Comparison of ENCODE assay signal across 14 cellular contexts in genomic region chr5:149838881-149839739, GRCh38.
A peak's percentile ranks its signal among the peaks of the same experiment; 100 is the strongest.
DNase-seq lines count a peak whose midpoint lies in the region; TF ChIP-seq lines count a peak whose summit lies in the region.
"Had no signal": no experiment of that assay in that cellular context is flagged by ENCODE, and none has a peak within 500 bp of the region (broad histone marks: within the 10 kb centered on the region; RNA-seq: fewer than 3 reads in every experiment).

No MANE protein-coding gene starts in this region.

- H3K79me2 ChIP-seq in MM.1S (ENCODE audit: low read length): no peaks in the 10 kb centered on the region

- no peaks in the 10 kb centered on the region for H3K9me3 ChIP-seq in MM.1S (replicated peaks; ENCODE audit: insufficient read depth, low read length)

- H3K4me3 Mint-ChIP-seq in HFFc6 (no peak overlapping the region), type B pancreatic cell (no peak overlapping the region)
- H3K4me3 Mint-ChIP-seq: activated CD8-positive, alpha-beta memory T cell treated with anti-CD3 and anti-CD28 coated beads, Interleukin-2, amount 10 ng/mL, durations not matched to agents 7 days and 5 days; activated naive CD8-positive, alpha-beta T cell treated with anti-CD3 and anti-CD28 coated beads, Interleukin-2, amount 50 U/mL, for 24 hours; IgD-negative memory B cell; immature natural killer cell had no signal

- peaks cover 14% of the 10 kb centered on the region for H3K27me3 Mint-ChIP-seq in HFFc6 (ENCODE audit: insufficient read depth)
- no peaks in the 10 kb centered on the region for H3K27me3 Mint-ChIP-seq in type B pancreatic cell
- H3K27me3 Mint-ChIP-seq: activated CD8-positive, alpha-beta memory T cell treated with anti-CD3 and anti-CD28 coated beads, Interleukin-2, amount 10 ng/mL, durations not matched to agents 7 days and 5 days; activated naive CD8-positive, alpha-beta T cell treated with anti-CD3 and anti-CD28 coated beads, Interleukin-2, amount 50 U/mL, for 24 hours; IgD-negative memory B cell had no signal

- no peaks in the 10 kb centered on the region for H3F3A ChIP-seq in MM.1S (ENCODE audit: insufficient read depth, low read length)

- no peak overlapping the region for H3K4me3 ChIP-seq in astrocyte of the spinal cord (ENCODE audit: low read depth, low read length)
- no peak overlapping the region for H3K4me3 ChIP-seq in kidney epithelial cell (ENCODE audit: low read depth, low read length)
- H3K4me3 ChIP-seq in MM.1S (ENCODE audit: low read length): no peak overlapping the region

- H3K27ac Mint-ChIP-seq in HFFc6 (no peak overlapping the region), type B pancreatic cell (no peak overlapping the region)
- H3K27ac Mint-ChIP-seq: activated CD8-positive, alpha-beta memory T cell treated with anti-CD3 and anti-CD28 coated beads, Interleukin-2, amount 10 ng/mL, durations not matched to agents 7 days and 5 days; activated naive CD8-positive, alpha-beta T cell treated with anti-CD3 and anti-CD28 coated beads, Interleukin-2, amount 50 U/mL, for 24 hours; IgD-negative memory B cell; immature natural killer cell had no signal

- no peaks in the 10 kb centered on the region for H3K9me3 Mint-ChIP-seq in HFFc6
- no peaks in the 10 kb centered on the region for H3K9me3 Mint-ChIP-seq in type B pancreatic cell
- H3K9me3 Mint-ChIP-seq: activated naive CD8-positive, alpha-beta T cell treated with anti-CD3 and anti-CD28 coated beads, Interleukin-2, amount 50 U/mL, for 24 hours; IgD-negative memory B cell; immature natural killer cell had no signal

- H3K36me3 Mint-ChIP-seq in HFFc6 (ENCODE audit: low read depth) (no peaks in the 10 kb centered on the region), type B pancreatic cell (peaks cover 3% of the 10 kb centered on the region)
- H3K36me3 Mint-ChIP-seq: activated CD8-positive, alpha-beta memory T cell treated with anti-CD3 and anti-CD28 coated beads, Interleukin-2, amount 10 ng/mL, durations not matched to agents 7 days and 5 days had no signal

- H3K4me1 Mint-ChIP-seq in HFFc6 (ENCODE audit: low read depth): peaks cover 12% of the 10 kb centered on the region
- H3K4me1 Mint-ChIP-seq in type B pancreatic cell (ENCODE audit: unreplicated experiment): peaks cover 23% of the 10 kb centered on the region
- H3K4me1 Mint-ChIP-seq: activated CD8-positive, alpha-beta memory T cell treated with anti-CD3 and anti-CD28 coated beads, Interleukin-2, amount 10 ng/mL, durations not matched to agents 7 days and 5 days; activated naive CD8-positive, alpha-beta T cell treated with anti-CD3 and anti-CD28 coated beads, Interleukin-2, amount 50 U/mL, for 24 hours; immature natural killer cell had no signal

- in situ Hi-C loops in astrocyte of the spinal cord (cut with HindIII; ENCODE audit: low sequenced_read_pairs): no loop called here

- DNase-seq in A172 (ENCODE audit: low spot score): peak; percentile 64
- peak; percentile 69 for DNase-seq in HFFc6
- DNase-seq in astrocyte of the spinal cord (ENCODE audit: low read depth, low spot score): peak; percentile 65
- peak; percentile 78 for DNase-seq in kidney epithelial cell (ENCODE audit: low read depth)
- DNase-seq in type B pancreatic cell (ENCODE audit: extremely low spot score, unreplicated experiment): no peak
- no peak for DNase-seq in putamen (ENCODE audit: low spot score)
- DNase-seq in NCI-H2107 (lab: John Stamatoyannopoulos, UW): no peak
- no peak for DNase-seq in MM.1S
- DNase-seq: activated CD8-positive, alpha-beta memory T cell treated with anti-CD3 and anti-CD28 coated beads, Interleukin-2, amount 10 ng/mL, durations not matched to agents 7 days and 5 days; activated naive CD8-positive, alpha-beta T cell treated with anti-CD3 and anti-CD28 coated beads, Interleukin-2, amount 50 U/mL, for 24 hours; immature natural killer cell; NCI-H2081 treated with DMSO at 0.1 percent for 48 hours; substantia nigra had no signal

- H3K27ac ChIP-seq in MM.1S (ENCODE audit: low read length): no peak overlapping the region

- no peaks in the 10 kb centered on the region for H3K4me1 ChIP-seq in MM.1S (ENCODE audit: low read length)

- TF ChIP-seq CTCF in HFFc6 (IDR thresholded peaks at IDR 0.05): no peak
- no peak for TF ChIP-seq CTCF in astrocyte of the spinal cord (IDR thresholded peaks at IDR 0.05; ENCODE audit: low read depth, low read length)
- TF ChIP-seq CTCF in kidney epithelial cell (IDR thresholded peaks at IDR 0.05; ENCODE audit: insufficient read depth, low read length, poor library complexity, severe bottlenecking): no peak
- TF ChIP-seq CTCF in type B pancreatic cell (conservative IDR thresholded peaks at IDR 0.05): no peak
- TF ChIP-seq CTCF in MM.1S (IDR thresholded peaks at IDR 0.05; ENCODE audit: low read length): no peak

- H3K9me2 ChIP-seq in MM.1S (replicated peaks; ENCODE audit: insufficient read depth, low read length): no peaks in the 10 kb centered on the region

- no peak overlapping the region for H3K4me2 ChIP-seq in MM.1S (ENCODE audit: low read depth, low read length)

- H3K36me3 ChIP-seq in kidney epithelial cell (ENCODE audit: control insufficient read depth, insufficient read depth, low read length): no peaks in the 10 kb centered on the region
- H3K36me3 ChIP-seq in MM.1S (replicated peaks; ENCODE audit: insufficient read depth, low read length): no peaks in the 10 kb centered on the region

- H4K20me1 ChIP-seq in MM.1S (ENCODE audit: insufficient read depth, low read length): no peaks in the 10 kb centered on the region

- no peak overlapping the region for H2AFZ ChIP-seq in MM.1S (ENCODE audit: low read length)

- no peak overlapping the region for H3K9ac ChIP-seq in MM.1S (ENCODE audit: low read length)

- H3K27me3 ChIP-seq in kidney epithelial cell (ENCODE audit: control insufficient read depth, insufficient read depth, low read length) (no peaks in the 10 kb centered on the region), MM.1S (replicated peaks; ENCODE audit: insufficient read depth, low read length) (no peaks in the 10 kb centered on the region)

Comparison
In these comparisons a context has a peak if more than half of its experiments do, and no peak if none do; other contexts are left out.
1. DNase-seq: peak in A172 (single experiment), HFFc6 (single experiment), astrocyte of the spinal cord (single experiment) and kidney epithelial cell (single experiment); none in type B pancreatic cell (single experiment), putamen (single experiment), NCI-H2107 (single experiment) and MM.1S (single experiment).